In the genomic region with DNA sequence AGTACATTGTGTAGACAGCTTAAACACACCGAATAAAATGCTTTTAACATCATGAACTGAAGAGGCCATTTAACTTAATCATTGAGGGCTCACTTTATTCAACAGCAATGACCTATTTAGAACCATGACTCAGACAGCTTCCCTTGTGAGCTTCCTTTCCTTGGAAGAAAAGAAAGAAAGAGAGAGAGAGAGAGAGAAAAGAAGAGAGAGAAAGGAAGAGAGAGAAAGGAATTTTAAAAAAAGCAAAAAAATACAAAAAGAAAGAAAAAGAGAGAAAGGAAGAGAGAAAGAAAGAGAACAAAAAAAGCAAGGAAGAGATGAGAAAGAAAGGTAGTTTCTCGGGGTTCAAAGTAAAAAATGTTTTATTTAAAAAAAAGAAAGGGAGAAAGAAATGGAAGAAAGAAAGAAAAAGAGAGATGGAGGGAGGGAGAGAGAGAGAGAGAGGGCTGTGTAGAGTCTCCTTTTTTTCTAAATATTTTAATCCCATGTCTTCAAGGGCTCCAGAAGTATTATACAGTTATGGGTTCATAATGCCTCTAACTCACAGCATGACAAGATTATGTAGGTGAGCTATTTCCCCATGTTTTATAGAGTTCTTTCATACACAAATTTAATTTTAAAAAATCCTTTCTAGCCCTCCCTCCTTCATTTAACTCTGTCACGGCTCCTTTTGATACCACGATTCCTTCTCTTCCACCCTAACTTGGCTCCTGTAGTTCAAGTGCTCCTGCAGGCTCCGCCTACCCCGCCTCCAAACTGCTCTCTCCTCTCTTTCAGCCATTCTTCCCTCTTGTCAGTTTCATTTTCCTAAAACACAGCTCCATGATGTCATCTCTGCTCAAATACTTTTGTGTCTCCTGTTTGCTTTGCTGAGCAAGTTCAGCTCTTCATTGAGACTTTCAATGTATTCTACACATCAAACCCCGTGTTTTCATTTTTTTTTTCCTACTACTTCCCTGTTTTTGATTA, we compare ENCODE assay signal across 8 cellular contexts.
DNase-seq lines count a peak whose midpoint lies in the region; ATAC-seq and TF ChIP-seq lines count a peak whose summit lies in the region.

No MANE protein-coding gene starts in this region.

- CTCF ChIA-PET in activated CD4-positive, alpha-beta T cell treated with anti-CD3 and anti-CD28 coated beads, Interleukin-2, amount 10 ng/mL, durations not matched to agents 7 days and 5 days (lab: Charles Lee): interaction anchor here (0.6 to 1.4 kb wide), 6 partner anchors 14 to 122 kb away, joined by 3 to 4 read pairs (median 3); no protein-coding TSS in a partner anchor

- POLR2A ChIA-PET in activated CD4-positive, alpha-beta T cell treated with anti-CD3 and anti-CD28 coated beads, Interleukin-2, amount 10 ng/mL, durations not matched to agents 7 days and 5 days (lab: Charles Lee): no interaction called here

- H3K4me3 Mint-ChIP-seq in activated CD4-positive, alpha-beta T cell treated with anti-CD3 and anti-CD28 coated beads, Interleukin-2, amount 10 ng/mL, durations not matched to agents 7 days and 5 days: peak overlapping the region; percentile 1

- no peaks in the 10 kb centered on the region for H3K9me3 ChIP-seq in thoracic aorta

- peaks cover 43% of the 10 kb centered on the region for H3K4me1 Mint-ChIP-seq in activated CD4-positive, alpha-beta T cell treated with anti-CD3 and anti-CD28 coated beads, Interleukin-2, amount 10 ng/mL, durations not matched to agents 7 days and 5 days

- peaks cover 2% of the 10 kb centered on the region for H3K36me3 Mint-ChIP-seq in activated CD4-positive, alpha-beta T cell treated with anti-CD3 and anti-CD28 coated beads, Interleukin-2, amount 10 ng/mL, durations not matched to agents 7 days and 5 days (ENCODE audit: low read depth)

- H3K27me3 Mint-ChIP-seq in activated CD4-positive, alpha-beta T cell treated with anti-CD3 and anti-CD28 coated beads, Interleukin-2, amount 10 ng/mL, durations not matched to agents 7 days and 5 days: peaks cover 1% of the 10 kb centered on the region

- H3K27ac Mint-ChIP-seq in activated CD4-positive, alpha-beta T cell treated with anti-CD3 and anti-CD28 coated beads, Interleukin-2, amount 10 ng/mL, durations not matched to agents 7 days and 5 days: peak overlapping the region; percentile 48

- H3K27me3 ChIP-seq in thoracic aorta (replicated peaks; ENCODE audit: insufficient read depth): no peaks in the 10 kb centered on the region

- peak; percentile 45 for ATAC-seq in thoracic aorta (ENCODE audit: insufficient number of reproducible peaks, low FRiP score, low read depth)
- no peak for ATAC-seq in GM18861 (IDR thresholded peaks at IDR 0.05; ENCODE audit: unreplicated experiment)
- no peak for ATAC-seq in GM18498 (IDR thresholded peaks at IDR 0.05; ENCODE audit: unreplicated experiment)

- H3K9me3 Mint-ChIP-seq in activated CD4-positive, alpha-beta T cell treated with anti-CD3 and anti-CD28 coated beads, Interleukin-2, amount 10 ng/mL, durations not matched to agents 7 days and 5 days: peaks cover 4% of the 10 kb centered on the region

- H3K27ac ChIP-seq in angular gyrus (ENCODE audit: low read depth, low read length): peak overlapping the region; percentile 16
- H3K27ac ChIP-seq in thoracic aorta: no peak overlapping the region

- H3K4me3 ChIP-seq in thoracic aorta: peak overlapping the region; percentile 51

- no peaks in the 10 kb centered on the region for H3K36me3 ChIP-seq in thoracic aorta

- H3K4me1 ChIP-seq in thoracic aorta (ENCODE audit: control insufficient read depth in 1 of 2, low read depth in 2 of 2): peaks cover 4 to 9% of the 10 kb centered on the region in 2 donors

- TF ChIP-seq CTCF in thoracic aorta (IDR thresholded peaks at IDR 0.05): no peak

- no peak for DNase-seq in activated CD4-positive, alpha-beta T cell treated with anti-CD3 and anti-CD28 coated beads, Interleukin-2, amount 10 ng/mL, durations not matched to agents 7 days and 5 days
- DNase-seq in activated CD4-positive, alpha-beta T cell treated with anti-CD3 and anti-CD28 coated beads, Interleukin-2, amount 50 U/mL, for 1 hour: no peak
- DNase-seq in inferior parietal cortex (ENCODE audit: extremely low spot score) (peak; percentile 74), thoracic aorta (ENCODE audit: low spot score) (no peak), T-helper 9 cell (no peak)
